Comparison of ENCODE assay signal across 1 cellular context in genomic region chr11:46465683-46466082, GRCh38.
TF ChIP-seq lines count a peak whose summit lies in the region.

No MANE protein-coding gene starts in this region.

TF ChIP-seq in HepG2, 621 proteins besides CTCF, POLR2A, EP300 and RAD21 (continued from another document):
- TF ChIP-seq, protein P1, sequence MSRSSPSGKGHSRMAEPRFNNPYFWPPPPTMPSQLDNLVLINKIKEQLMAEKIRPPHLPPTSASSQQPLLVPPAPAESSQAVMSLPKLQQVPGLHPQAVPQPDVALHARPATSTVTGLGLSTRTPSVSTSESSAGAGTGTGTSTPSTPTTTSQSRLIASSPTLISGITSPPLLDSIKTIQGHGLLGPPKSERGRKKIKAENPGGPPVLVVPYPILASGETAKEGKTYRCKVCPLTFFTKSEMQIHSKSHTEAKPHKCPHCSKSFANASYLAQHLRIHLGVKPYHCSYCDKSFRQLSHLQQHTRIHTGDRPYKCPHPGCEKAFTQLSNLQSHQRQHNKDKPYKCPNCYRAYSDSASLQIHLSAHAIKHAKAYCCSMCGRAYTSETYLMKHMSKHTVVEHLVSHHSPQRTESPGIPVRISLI (CRISPR knock-in tag; IDR thresholded peaks at IDR 0.05; ENCODE audit: borderline replicate concordance), result peak; percentile 14; the same call in 1 of the 2 replicates
- TF ChIP-seq, protein P2, sequence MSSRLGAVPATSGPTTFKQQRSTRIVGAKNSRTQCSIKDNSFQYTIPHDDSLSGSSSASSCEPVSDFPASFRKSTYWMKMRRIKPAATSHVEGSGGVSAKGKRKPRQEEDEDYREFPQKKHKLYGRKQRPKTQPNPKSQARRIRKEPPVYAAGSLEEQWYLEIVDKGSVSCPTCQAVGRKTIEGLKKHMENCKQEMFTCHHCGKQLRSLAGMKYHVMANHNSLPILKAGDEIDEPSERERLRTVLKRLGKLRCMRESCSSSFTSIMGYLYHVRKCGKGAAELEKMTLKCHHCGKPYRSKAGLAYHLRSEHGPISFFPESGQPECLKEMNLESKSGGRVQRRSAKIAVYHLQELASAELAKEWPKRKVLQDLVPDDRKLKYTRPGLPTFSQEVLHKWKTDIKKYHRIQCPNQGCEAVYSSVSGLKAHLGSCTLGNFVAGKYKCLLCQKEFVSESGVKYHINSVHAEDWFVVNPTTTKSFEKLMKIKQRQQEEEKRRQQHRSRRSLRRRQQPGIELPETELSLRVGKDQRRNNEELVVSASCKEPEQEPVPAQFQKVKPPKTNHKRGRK (CRISPR knock-in tag; IDR thresholded peaks at IDR 0.05), result no peak
- TF ChIP-seq MIER2 (CRISPR knock-in tag; IDR thresholded peaks at IDR 0.05) (no peak), PRPF4 (IDR thresholded peaks at IDR 0.05; ENCODE audit: low read depth, low read length, poor library complexity, severe bottlenecking) (no peak), HDAC1 (CRISPR knock-in tag; IDR thresholded peaks at IDR 0.05) (no peak), ZUFSP (CRISPR knock-in tag; IDR thresholded peaks at IDR 0.05; ENCODE audit: borderline replicate concordance) (no peak), SAP130 (CRISPR knock-in tag; IDR thresholded peaks at IDR 0.05; ENCODE audit: low read depth) (no peak), TFAP4 (IDR thresholded peaks at IDR 0.05; ENCODE audit: borderline replicate concordance, low read depth) (no peak), CEBPG (CRISPR knock-in tag; IDR thresholded peaks at IDR 0.05) (peak; percentile 79), ZNF816 (CRISPR knock-in tag; IDR thresholded peaks at IDR 0.05; ENCODE audit: borderline replicate concordance) (no peak), NFRKB (IDR thresholded peaks at IDR 0.05) (no peak), ZNF30 (CRISPR knock-in tag; IDR thresholded peaks at IDR 0.05) (no peak), CREB1 (IDR thresholded peaks at IDR 0.05) (no peak), CREB1 (CRISPR knock-in tag; IDR thresholded peaks at IDR 0.05) (0 out of 2 replicates have a peak, but pooled peaks have one; percentile 21), ATRX (CRISPR knock-in tag; IDR thresholded peaks at IDR 0.05; ENCODE audit: borderline replicate concordance) (no peak), TSC22D2 (CRISPR knock-in tag; IDR thresholded peaks at IDR 0.05; ENCODE audit: borderline replicate concordance) (no peak), ZSCAN5A (CRISPR knock-in tag; IDR thresholded peaks at IDR 0.05; ENCODE audit: borderline replicate concordance) (no peak), SIX4 (CRISPR knock-in tag; IDR thresholded peaks at IDR 0.05) (no peak)
- TF ChIP-seq, protein P3, sequence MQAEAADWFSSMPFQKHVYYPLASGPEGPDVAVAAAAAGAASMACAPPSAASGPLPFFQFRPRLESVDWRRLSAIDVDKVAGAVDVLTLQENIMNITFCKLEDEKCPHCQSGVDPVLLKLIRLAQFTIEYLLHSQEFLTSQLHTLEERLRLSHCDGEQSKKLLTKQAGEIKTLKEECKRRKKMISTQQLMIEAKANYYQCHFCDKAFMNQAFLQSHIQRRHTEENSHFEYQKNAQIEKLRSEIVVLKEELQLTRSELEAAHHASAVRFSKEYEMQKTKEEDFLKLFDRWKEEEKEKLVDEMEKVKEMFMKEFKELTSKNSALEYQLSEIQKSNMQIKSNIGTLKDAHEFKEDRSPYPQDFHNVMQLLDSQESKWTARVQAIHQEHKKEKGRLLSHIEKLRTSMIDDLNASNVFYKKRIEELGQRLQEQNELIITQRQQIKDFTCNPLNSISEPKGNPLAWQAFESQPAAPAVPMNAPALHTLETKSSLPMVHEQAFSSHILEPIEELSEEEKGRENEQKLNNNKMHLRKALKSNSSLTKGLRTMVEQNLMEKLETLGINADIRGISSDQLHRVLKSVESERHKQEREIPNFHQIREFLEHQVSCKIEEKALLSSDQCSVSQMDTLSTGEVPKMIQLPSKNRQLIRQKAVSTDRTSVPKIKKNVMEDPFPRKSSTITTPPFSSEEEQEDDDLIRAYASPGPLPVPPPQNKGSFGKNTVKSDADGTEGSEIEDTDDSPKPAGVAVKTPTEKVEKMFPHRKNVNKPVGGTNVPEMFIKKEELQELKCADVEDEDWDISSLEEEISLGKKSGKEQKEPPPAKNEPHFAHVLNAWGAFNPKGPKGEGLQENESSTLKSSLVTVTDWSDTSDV (CRISPR knock-in tag; IDR thresholded peaks at IDR 0.05), result no peak
